11 cellular contexts compared by ENCODE assay signal in the genomic region with DNA sequence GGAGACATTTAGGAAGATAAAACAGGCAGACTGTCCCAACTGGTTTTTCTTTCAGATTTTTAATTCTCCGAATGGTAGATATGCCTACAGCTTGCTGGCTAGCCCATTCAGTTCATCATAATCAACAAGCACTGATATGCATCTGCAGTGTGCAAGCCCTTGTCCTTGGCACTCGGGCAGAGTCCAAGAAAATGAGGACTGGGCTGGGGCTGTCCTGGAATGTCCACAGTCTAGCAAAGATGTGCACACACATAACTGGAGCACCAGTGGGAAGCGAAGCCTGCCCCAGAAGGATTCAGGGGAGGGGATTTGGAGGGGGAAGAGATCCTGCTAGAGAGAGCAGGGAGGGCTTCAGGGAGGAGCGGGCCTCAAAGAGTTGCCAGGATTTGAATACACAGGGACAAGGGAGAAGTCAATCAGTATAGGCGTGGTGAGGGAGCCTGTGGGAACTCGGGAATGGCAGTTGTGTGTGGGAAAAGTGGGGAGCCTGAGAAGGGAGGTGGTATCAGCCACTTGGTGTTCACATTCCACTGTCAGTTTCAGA. TPM values are rescaled to one million over a fixed set of nuclear protein-coding genes. Genes with fewer than 3 reads are reported as not detected.
DNase-seq lines count a peak whose midpoint lies in the region; ATAC-seq and TF ChIP-seq lines count a peak whose summit lies in the region.
"Had no signal": no experiment of that assay in that cellular context is flagged by ENCODE, and none has a peak within 500 bp of the region (broad histone marks: within the 10 kb centered on the region; RNA-seq: fewer than 3 reads in every experiment).

No MANE protein-coding gene starts in this region.

- H3K27me3 ChIP-seq in GM23338 (ENCODE audit: insufficient read depth) (no peaks in the 10 kb centered on the region), ovary (no peaks in the 10 kb centered on the region)
- H3K27me3 ChIP-seq: tibial artery had no signal

- H3K36me3 ChIP-seq in GM23338 (ENCODE audit: insufficient read depth) (no peaks in the 10 kb centered on the region; the same call in none of the 2 replicates), ovary (no peaks in the 10 kb centered on the region)

- no peaks in the 10 kb centered on the region for H3K9me3 ChIP-seq in ovary
- H3K9me3 ChIP-seq: tibial artery had no signal

- no peaks in the 10 kb centered on the region for H3F3A ChIP-seq in GM23338 (replicated peaks; ENCODE audit: low read depth)

- H3K9me3 Mint-ChIP-seq in GM23338 (no peaks in the 10 kb centered on the region; the same call in 2 of the 3 replicates), nephron progenitor cell (no peaks in the 10 kb centered on the region)
- no peaks in the 10 kb centered on the region for H3K9me3 Mint-ChIP-seq in central memory CD8-positive, alpha-beta T cell

- H3K4me2 ChIP-seq in GM23338: no peak overlapping the region

- H3K4me3 ChIP-seq in GM23338 (no peak overlapping the region), ovary (no peak overlapping the region)
- H3K4me3 ChIP-seq: tibial artery had no signal

- TF ChIP-seq CTCF in 22Rv1 (IDR thresholded peaks at IDR 0.05) (no peak), GM23338 (conservative IDR thresholded peaks at IDR 0.05; ENCODE audit: low read depth in 2 of 2) (no peak), nephron progenitor cell (IDR thresholded peaks at IDR 0.05) (no peak), ovary (IDR thresholded peaks at IDR 0.05) (no peak)

- WGBS in ovary, 3 donors: 79 to 84% (median 80%) methylated on average over 6 of the region's 6 CpGs

- H3K27ac ChIP-seq in 22Rv1: peak overlapping the region; percentile 51
- no peak overlapping the region for H3K27ac ChIP-seq in GM23338 (ENCODE audit: low read depth)
- H3K27ac ChIP-seq in ovary: no peak overlapping the region
- H3K27ac ChIP-seq: tibial artery had no signal

- H3K4me1 ChIP-seq in GM23338 (ENCODE audit: insufficient read depth) (no peaks in the 10 kb centered on the region), ovary (ENCODE audit: insufficient read depth) (no peaks in the 10 kb centered on the region)
- H3K4me1 ChIP-seq: tibial artery had no signal

- H3K27me3 Mint-ChIP-seq in GM23338 (ENCODE audit: insufficient read depth, low read depth, poor library complexity) (peaks cover 7% of the 10 kb centered on the region), nephron progenitor cell (ENCODE audit: low read depth, poor library complexity) (peaks cover 9% of the 10 kb centered on the region)
- no peaks in the 10 kb centered on the region for H3K27me3 Mint-ChIP-seq in central memory CD8-positive, alpha-beta T cell

- no peaks in the 10 kb centered on the region for H4K20me1 ChIP-seq in GM23338 (replicated peaks; ENCODE audit: insufficient read depth)

- intact Hi-C loops in ovary (cut with DNase I): loop anchor here in 1 of 4 donors (10.0 kb wide), 1 partner anchor 243 kb away; a partner anchor contains a TSS

- no peaks in the 10 kb centered on the region for H3K9me2 ChIP-seq in GM23338 (ENCODE audit: insufficient read depth)

- H3K79me2 ChIP-seq in GM23338 (replicated peaks; ENCODE audit: insufficient read depth): no peaks in the 10 kb centered on the region

- H2AFZ ChIP-seq in GM23338: no peak overlapping the region

- peak overlapping the region; percentile 4; the same call in 1 of the 2 replicates for H3K27ac Mint-ChIP-seq in GM23338
- peak overlapping the region; percentile 49 for H3K27ac Mint-ChIP-seq in central memory CD8-positive, alpha-beta T cell (ENCODE audit: low read depth)
- H3K27ac Mint-ChIP-seq in nephron progenitor cell: peak overlapping the region; percentile 53

- TF ChIP-seq POLR2A in ovary (IDR thresholded peaks at IDR 0.05): no peak

- H3K4me3 Mint-ChIP-seq in GM23338 (no peak overlapping the region), nephron progenitor cell (no peak overlapping the region)
- no peak overlapping the region for H3K4me3 Mint-ChIP-seq in central memory CD8-positive, alpha-beta T cell

- H3K4me1 Mint-ChIP-seq in GM23338: no peaks in the 10 kb centered on the region
- peaks cover 20% of the 10 kb centered on the region for H3K4me1 Mint-ChIP-seq in central memory CD8-positive, alpha-beta T cell
- peaks cover 34% of the 10 kb centered on the region for H3K4me1 Mint-ChIP-seq in nephron progenitor cell

- TF ChIP-seq EP300 in ovary (IDR thresholded peaks at IDR 0.05): no peak

- peaks cover 27% of the 10 kb centered on the region for H3K36me3 Mint-ChIP-seq in GM23338 (ENCODE audit: low read depth)
- H3K36me3 Mint-ChIP-seq in central memory CD8-positive, alpha-beta T cell (ENCODE audit: insufficient read depth): no peaks in the 10 kb centered on the region
- peaks cover 64% of the 10 kb centered on the region for H3K36me3 Mint-ChIP-seq in nephron progenitor cell (ENCODE audit: low read depth)

- DNase-seq in GM23338 (ENCODE audit: low spot score) (no peak), nephron progenitor cell (no peak), ovary (no peak), NCI-H345 treated with DMSO at 0.1 percent for 48 hours (lab: John Stamatoyannopoulos, UW; ENCODE audit: unreplicated experiment) (no peak)
- DNase-seq in central memory CD8-positive, alpha-beta T cell (ENCODE audit: low spot score in 2 of 2): no peak
- no peak for DNase-seq in stimulated activated CD4-positive, alpha-beta T cell treated with anti-CD3 and anti-CD28 coated beads, Interleukin-12 subunit alpha, Interleukin-12 subunit beta, amount 100 ng/mL, for 4 hours
- DNase-seq: DMS53, left cardiac atrium, tibial artery had no signal

- ATAC-seq in GM23338: no peak
- no peak for ATAC-seq in central memory CD8-positive, alpha-beta T cell (replicated peaks; ENCODE audit: extremely low read depth, poor library complexity, severe bottlenecking)
- no peak for ATAC-seq in GM21529 (IDR thresholded peaks at IDR 0.05; ENCODE audit: unreplicated experiment)

TF ChIP-seq in GM23338, 12 proteins besides CTCF, POLR2A, EP300 and RAD21:
- TF ChIP-seq, protein P1, sequence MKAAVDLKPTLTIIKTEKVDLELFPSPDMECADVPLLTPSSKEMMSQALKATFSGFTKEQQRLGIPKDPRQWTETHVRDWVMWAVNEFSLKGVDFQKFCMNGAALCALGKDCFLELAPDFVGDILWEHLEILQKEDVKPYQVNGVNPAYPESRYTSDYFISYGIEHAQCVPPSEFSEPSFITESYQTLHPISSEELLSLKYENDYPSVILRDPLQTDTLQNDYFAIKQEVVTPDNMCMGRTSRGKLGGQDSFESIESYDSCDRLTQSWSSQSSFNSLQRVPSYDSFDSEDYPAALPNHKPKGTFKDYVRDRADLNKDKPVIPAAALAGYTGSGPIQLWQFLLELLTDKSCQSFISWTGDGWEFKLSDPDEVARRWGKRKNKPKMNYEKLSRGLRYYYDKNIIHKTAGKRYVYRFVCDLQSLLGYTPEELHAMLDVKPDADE (IDR thresholded peaks at IDR 0.05): no peak

RNA-seq across cellular contexts. Expression of a gene that starts 8.7 kb away (rescaled TPM):
- 20.3 TPM in 2 replicates for total RNA-seq in GM23338 (2014; rRNA removed; shearing (Covaris generic))
- polyA plus RNA-seq in GM23338 (2016; fragmentation: Nextera tagmentation; extraction: Ambion mirVana) (11.8 and 16.3 TPM in 2 replicates), ovary (10 to 100 TPM; 23.2 to 25.9 TPM)
- 10 to 100 TPM; 19.0 to 47.2 (median 42.8) TPM for total RNA-seq in ovary
